In genomic region chr1:177873238-177873637, GRCh38 we compare ENCODE assay signal across 10 cellular contexts.
DNase-seq lines count a peak whose midpoint lies in the region; ATAC-seq, FAIRE-seq and TF ChIP-seq lines count a peak whose summit lies in the region.
"Had no signal": no experiment of that assay in that cellular context is flagged by ENCODE, and none has a peak within 500 bp of the region (broad histone marks: within the 10 kb centered on the region; RNA-seq: fewer than 3 reads in every experiment).

No MANE protein-coding gene starts in this region.

- no peak overlapping the region for H3K4me3 ChIP-seq in PC-3 (ENCODE audit: low read length)
- H3K4me3 ChIP-seq in fibroblast of lung (replicated peaks in 1 of 4; ENCODE audit: control extremely low read depth in 1 of 4, insufficient read depth in 1 of 4, low read depth in 3 of 4, low read length in 4 of 4), result no peak overlapping the region
- H3K4me3 ChIP-seq in pancreas, result no peak overlapping the region
- no peak overlapping the region for H3K4me3 ChIP-seq in aorta (ENCODE audit: low read length in 2 of 2)
- H3K4me3 ChIP-seq in right atrium auricular region, result no peak overlapping the region

- H3K9ac ChIP-seq in PC-3 (ENCODE audit: low read length) (no peak overlapping the region), fibroblast of lung (ENCODE audit: insufficient read depth, low read length) (no peak overlapping the region)

- H3F3A ChIP-seq in PC-3 (ENCODE audit: low read length, unreplicated experiment), result no peaks in the 10 kb centered on the region

- H2AFZ ChIP-seq in PC-3 (ENCODE audit: low read length), result no peak overlapping the region
- H2AFZ ChIP-seq in fibroblast of lung (ENCODE audit: low read length), result no peak overlapping the region

- 34 to 35% methylated on average over 5 of the region's 5 CpGs for WGBS in pancreas, 2 donors
- WGBS in aorta, 2 donors, result 25% methylated on average over 5 of the region's 5 CpGs

- no peak for FAIRE-seq in pancreas (lab: Jason Lieb, UNC)

- H3K4me1 ChIP-seq in PC-3 (ENCODE audit: insufficient read depth, low read length) (no peaks in the 10 kb centered on the region), fibroblast of lung (ENCODE audit: control insufficient read depth, extremely low read depth, insufficient read depth, low read length) (peaks cover 5% of the 10 kb centered on the region), pancreas (peaks cover 15 to 19% (median 15%) of the 10 kb centered on the region in 3 donors), aorta (ENCODE audit: control insufficient read depth in 1 of 2, insufficient read depth in 2 of 2, low read length in 2 of 2) (no peaks in the 10 kb centered on the region), right atrium auricular region (no peaks in the 10 kb centered on the region)

- no peak overlapping the region for H3K4me2 ChIP-seq in PC-3 (ENCODE audit: low read length)
- H3K4me2 ChIP-seq in fibroblast of lung (ENCODE audit: extremely low read depth, insufficient read depth, low read length), result no peak overlapping the region

- DNase-seq in EH (ENCODE audit: low read depth) (peak; percentile 96), PC-3 (peak; percentile 31), fibroblast of lung (ENCODE audit: low read depth in 2 of 2) (peak; percentile 92 to 95), pancreas (no peak), aorta (no peak), right atrium auricular region (ENCODE audit: low spot score) (no peak)
- DNase-seq: activated naive CD4-positive, alpha-beta T cell treated with anti-CD3 and anti-CD28 coated beads for 36 hours; NCI-H446 had no signal

- no TSS peak for BruUV-seq in PC-3 (replicated peaks; lab: Mats Ljungman, UMichigan)

- H3K27ac ChIP-seq in PC-3 (ENCODE audit: low read length) (no peak overlapping the region), fibroblast of lung (ENCODE audit: insufficient read depth, low read length) (peak overlapping the region; percentile 31), pancreas (no peak overlapping the region), aorta (ENCODE audit: low read depth in 1 of 2, low read length in 2 of 2) (no peak overlapping the region), right atrium auricular region (no peak overlapping the region)

- H3K36me3 ChIP-seq in PC-3 (ENCODE audit: low read depth, low read length) (no peaks in the 10 kb centered on the region), fibroblast of lung (ENCODE audit: control insufficient read depth, insufficient read depth, low read length) (no peaks in the 10 kb centered on the region), pancreas (no peaks in the 10 kb centered on the region), aorta (ENCODE audit: control insufficient read depth in 1 of 2, insufficient read depth in 2 of 2, low read length in 1 of 2) (no peaks in the 10 kb centered on the region), right atrium auricular region (no peaks in the 10 kb centered on the region)

- H4K20me1 ChIP-seq in PC-3 (ENCODE audit: low read length) (no peaks in the 10 kb centered on the region), fibroblast of lung (ENCODE audit: control insufficient read depth, extremely low read depth, insufficient read depth, low read length) (no peaks in the 10 kb centered on the region)

- POLR2A ChIA-PET in PC-3 (lab: Charles Lee; ENCODE audit: unreplicated experiment), result no interaction called here

- CTCF ChIA-PET in PC-3 (lab: Charles Lee), result no interaction called here

- TF ChIP-seq CTCF in PC-3 (conservative IDR thresholded peaks at IDR 0.05; ENCODE audit: low read depth, low read length) (no peak), fibroblast of lung (conservative IDR thresholded peaks at IDR 0.05 in 1 of 2, IDR thresholded peaks at IDR 0.05 in 1 of 2; ENCODE audit: low read depth in 1 of 2, low read length in 2 of 2) (no peak), pancreas (IDR thresholded peaks at IDR 0.05) (no peak), right atrium auricular region (IDR thresholded peaks at IDR 0.05) (no peak)

- no peak; the same call in 1 of the 2 replicates for ATAC-seq in PC-3
- ATAC-seq in pancreas, result peak; percentile 33 to 71 (median 40)
- no peak for ATAC-seq in aorta (ENCODE audit: low FRiP score)
- no peak for ATAC-seq in HG02938 (IDR thresholded peaks at IDR 0.05; ENCODE audit: unreplicated experiment)
- ATAC-seq in GM19023 (IDR thresholded peaks at IDR 0.05; ENCODE audit: unreplicated experiment), result no peak

- no peaks in the 10 kb centered on the region for H3K9me2 ChIP-seq in PC-3 (replicated peaks; ENCODE audit: low read length)

- H3K79me2 ChIP-seq in PC-3 (ENCODE audit: low read length), result no peaks in the 10 kb centered on the region
- H3K79me2 ChIP-seq in fibroblast of lung (ENCODE audit: control insufficient read depth, insufficient read depth, low read length), result no peaks in the 10 kb centered on the region

- peaks cover 10% of the 10 kb centered on the region; the same call in 1 of the 2 replicates for H3K27me3 ChIP-seq in PC-3 (ENCODE audit: low read length)
- H3K27me3 ChIP-seq in fibroblast of lung (ENCODE audit: control insufficient read depth, insufficient read depth, low read length), result no peaks in the 10 kb centered on the region
- H3K27me3 ChIP-seq in pancreas, result no peaks in the 10 kb centered on the region
- H3K27me3 ChIP-seq in aorta (ENCODE audit: control insufficient read depth in 1 of 2, insufficient read depth in 2 of 2, low read length in 1 of 2), result peaks cover 0 to 1% of the 10 kb centered on the region in 2 donors
- no peaks in the 10 kb centered on the region for H3K27me3 ChIP-seq in right atrium auricular region

- H3K9me3 ChIP-seq in PC-3 (ENCODE audit: low read length), result no peaks in the 10 kb centered on the region
- no peaks in the 10 kb centered on the region for H3K9me3 ChIP-seq in fibroblast of lung (ENCODE audit: control insufficient read depth, insufficient read depth, low read depth, low read length)
- H3K9me3 ChIP-seq in pancreas, result no peaks in the 10 kb centered on the region
- no peaks in the 10 kb centered on the region for H3K9me3 ChIP-seq in aorta (ENCODE audit: control insufficient read depth, low read length)
- H3K9me3 ChIP-seq in right atrium auricular region, result no peaks in the 10 kb centered on the region

- intact Hi-C loops in PC-3 (cut with micrococcal nuclease), result no loop called here
- intact Hi-C loops in pancreas (cut with DNase I), result no loop called here
- intact Hi-C loops in aorta (cut with DNase I), result no loop called here

Comparison
In these comparisons a context has a peak if more than half of its experiments do, and no peak if none do; other contexts are left out.
1. DNase-seq: peak in EH (single experiment), PC-3 (single experiment) and fibroblast of lung (2 of 2); none in pancreas (0 of 6), aorta (0 of 2) and right atrium auricular region (single experiment).
2. ATAC-seq: peak in pancreas (4 of 4); none in PC-3 (single experiment), aorta (single experiment), HG02938 (single experiment) and GM19023 (single experiment).